8 cellular contexts compared by ENCODE assay signal in the genomic region with DNA sequence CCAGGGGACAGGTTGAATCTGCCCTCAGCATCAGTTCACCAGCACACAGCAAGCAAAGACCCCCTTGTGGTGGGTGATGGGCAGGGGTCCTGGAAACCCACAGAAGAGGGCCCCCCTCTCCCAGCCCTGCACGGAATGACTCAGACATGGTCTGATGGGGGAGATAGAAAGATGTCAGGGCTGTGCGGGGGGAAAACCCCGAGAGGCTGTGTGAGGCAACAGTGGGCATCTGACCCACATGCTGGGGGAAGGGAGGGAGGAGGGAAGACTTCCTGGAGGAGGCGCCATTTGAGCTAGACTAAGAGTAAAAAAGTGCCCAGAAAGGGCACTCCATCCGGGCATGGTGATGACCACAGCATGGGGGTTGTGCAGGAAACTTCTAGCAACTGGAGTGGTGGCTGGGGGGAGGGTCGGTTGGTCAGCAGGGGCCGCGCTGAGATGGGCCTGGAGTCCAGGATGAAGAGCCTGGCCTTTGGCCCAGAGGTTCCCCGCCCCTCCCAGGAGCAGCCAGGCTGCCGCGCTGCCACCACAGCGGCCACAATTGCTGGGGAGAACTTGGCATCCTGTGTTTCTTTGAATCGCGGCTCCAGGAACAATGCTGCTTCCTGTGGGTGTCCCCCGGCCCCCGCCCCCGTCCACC. TPM values are rescaled to one million over a fixed set of nuclear protein-coding genes. Genes with fewer than 3 reads are reported as not detected.
DNase-seq lines count a peak whose midpoint lies in the region; ATAC-seq and TF ChIP-seq lines count a peak whose summit lies in the region.

No MANE protein-coding gene starts in this region.

- H3K4me3 ChIP-seq in skeletal muscle cell (ENCODE audit: low read depth, low read length), result peak overlapping the region; percentile 65

- H3K27me3 ChIP-seq in CD4-positive, alpha-beta T cell (ENCODE audit: control insufficient read depth, insufficient read depth, low read length), result no peaks in the 10 kb centered on the region
- peaks cover 3% of the 10 kb centered on the region for H3K27me3 ChIP-seq in foreskin keratinocyte

- POLR2A ChIA-PET in CD4-positive, alpha-beta T cell (lab: Charles Lee), result interaction anchor here (0.7 to 12.9 kb wide), 5 partner anchors 9 to 109 kb away, joined by 3 to 218 read pairs (median 3); partner anchors contain the start of gene TTYH3

- peak overlapping the region; percentile 96 for H3K27ac Mint-ChIP-seq in CD4-positive, alpha-beta T cell

- CTCF ChIA-PET in CD4-positive, alpha-beta T cell (lab: Charles Lee), result interaction anchor here (1.5 to 1.8 kb wide), 2 partner anchors 8 to 53 kb away, joined by 5 to 6 read pairs; no protein-coding TSS in a partner anchor

- H3K4me1 ChIP-seq in foreskin keratinocyte, result peaks cover 30% of the 10 kb centered on the region

- H3K27ac ChIP-seq in CD4-positive, alpha-beta T cell (ENCODE audit: low read depth, low read length), result peak overlapping the region; percentile 88
- H3K27ac ChIP-seq in foreskin keratinocyte, result no peak overlapping the region

- H3K9me3 ChIP-seq in CD4-positive, alpha-beta T cell (ENCODE audit: control insufficient read depth, low read length), result no peaks in the 10 kb centered on the region

- ATAC-seq in CD4-positive, alpha-beta T cell (ENCODE audit: poor library complexity), result peak; percentile 50
- ATAC-seq in foreskin keratinocyte (peak; percentile 4), GM19023 (IDR thresholded peaks at IDR 0.05; ENCODE audit: unreplicated experiment) (no peak)

- peak; percentile 39 to 73 (median 58) for DNase-seq in CD4-positive, alpha-beta T cell
- DNase-seq in MV-4-11 (lab: John Stamatoyannopoulos, UW), result peak; percentile 61
- peak; percentile 72 for DNase-seq in activated T-cell treated with anti-CD3 and anti-CD28 coated beads, Interleukin-2, amount 50 U/mL, for 1 hour
- no peak for DNase-seq in foreskin keratinocyte
- no peak for DNase-seq in skeletal muscle cell (ENCODE audit: low read depth)
- no peak for DNase-seq in pons (ENCODE audit: low spot score)
- DNase-seq in NCI-H1436 treated with DMSO at 0.1 percent for 48 hours (lab: John Stamatoyannopoulos, UW), result no peak

- H3K27me3 Mint-ChIP-seq in CD4-positive, alpha-beta T cell, result no peaks in the 10 kb centered on the region

- peak overlapping the region; percentile 95 for H3K4me3 Mint-ChIP-seq in CD4-positive, alpha-beta T cell

- no peak for TF ChIP-seq CTCF in CD4-positive, alpha-beta T cell (IDR thresholded peaks at IDR 0.05)
- TF ChIP-seq CTCF in foreskin keratinocyte (conservative IDR thresholded peaks at IDR 0.05), result peak; percentile 28

- intact Hi-C loops in CD4-positive, alpha-beta T cell (cut with DNase I, micrococcal nuclease), result loop anchor here (1.0 to 10.0 kb wide), 6 partner anchors 8 to 1287 kb away; partner anchors contain the start of genes GRIFIN (in 1 of the 2), SNX8 (in 1 of the 2), TTYH3 (in 1 of the 2) and UNCX (in 1 of the 2)

- peaks cover 46% of the 10 kb centered on the region for H3K36me3 Mint-ChIP-seq in CD4-positive, alpha-beta T cell (ENCODE audit: low read depth)

- H3K4me1 Mint-ChIP-seq in CD4-positive, alpha-beta T cell (ENCODE audit: low read depth), result peaks cover 52% of the 10 kb centered on the region

- no peaks in the 10 kb centered on the region for H3K9me3 Mint-ChIP-seq in CD4-positive, alpha-beta T cell

RNA-seq across cellular contexts. Expression of gene LFNG, which starts 2.5 kb away (rescaled TPM):
- total RNA-seq in CD4-positive, alpha-beta T cell, result 10 to 100 TPM; 96.7 to 99.8 TPM
- total RNA-seq in foreskin keratinocyte, result 17.7 and 21.5 TPM in 2 replicates
- 15.9 and 17.6 TPM in 2 replicates for polyA plus RNA-seq in foreskin keratinocyte

RNA-seq across cellular contexts. Expression of gene BRAT1, which starts 33.3 kb away (rescaled TPM):
- 10 to 100 TPM; 24.1 to 24.5 TPM for total RNA-seq in CD4-positive, alpha-beta T cell
- 23.7 and 26.6 TPM in 2 replicates for total RNA-seq in foreskin keratinocyte
- 26.6 and 27.2 TPM in 2 replicates for polyA plus RNA-seq in foreskin keratinocyte

RNA-seq across cellular contexts. Expression of gene IQCE, which starts 36.7 kb away (rescaled TPM):
- total RNA-seq in CD4-positive, alpha-beta T cell, result 1 to 10 TPM; 4.3 to 5.6 TPM
- total RNA-seq in foreskin keratinocyte, result 12.2 and 13.2 TPM in 2 replicates
- 6.6 and 6.9 TPM in 2 replicates for polyA plus RNA-seq in foreskin keratinocyte

RNA-seq across cellular contexts. Expression of gene GRIFIN, which starts 45.9 kb away (rescaled TPM):
- total RNA-seq in CD4-positive, alpha-beta T cell, result not detected
- not detected in 2 replicates for total RNA-seq in foreskin keratinocyte
- polyA plus RNA-seq in foreskin keratinocyte, result not detected in 2 replicates

Comparison
In these comparisons a context has a peak if more than half of its experiments do, and no peak if none do; other contexts are left out.
1. DNase-seq: peak in CD4-positive, alpha-beta T cell (10 of 10), MV-4-11 (single experiment) and activated T-cell treated with anti-CD3 and anti-CD28 coated beads, Interleukin-2, amount 50 U/mL, for 1 hour (single experiment); none in foreskin keratinocyte (0 of 2), skeletal muscle cell (single experiment), pons (single experiment) and NCI-H1436 treated with DMSO at 0.1 percent for 48 hours (single experiment).